Comparison of ENCODE assay signal across 13 cellular contexts in genomic region chr22:31039393-31039792, GRCh38. TPM values are rescaled to one million over a fixed set of nuclear protein-coding genes. Genes with fewer than 3 reads are reported as not detected.
A peak's percentile ranks its signal among the peaks of the same experiment; 100 is the strongest.
DNase-seq lines count a peak whose midpoint lies in the region; ATAC-seq and TF ChIP-seq lines count a peak whose summit lies in the region.
"Had no signal": no experiment of that assay in that cellular context is flagged by ENCODE, and none has a peak within 500 bp of the region (broad histone marks: within the 10 kb centered on the region; RNA-seq: fewer than 3 reads in every experiment).

No MANE protein-coding gene starts in this region.

- H3K36me3 ChIP-seq in mesenchymal stem cell (ENCODE audit: control insufficient read depth in 1 of 2, insufficient read depth in 2 of 2, low read depth in 1 of 2, low read length in 2 of 2) (no peaks in the 10 kb centered on the region), subcutaneous abdominal adipose tissue (ENCODE audit: control insufficient read depth in 5 of 5, insufficient read depth in 5 of 5, low read length in 5 of 5) (no peaks in the 10 kb centered on the region)

- no peak for ATAC-seq in CD4-positive, alpha-beta T cell (ENCODE audit: poor library complexity)
- no peak for ATAC-seq in HG02884 (IDR thresholded peaks at IDR 0.05; ENCODE audit: unreplicated experiment)
- ATAC-seq in GM21825 (IDR thresholded peaks at IDR 0.05; ENCODE audit: unreplicated experiment): no peak
- ATAC-seq: natural killer cell; stimulated activated naive CD8-positive, alpha-beta T cell treated with anti-CD3 and anti-CD28 coated beads, Interleukin-15, amount 100 ng/mL, for 72 hours had no signal

- H2BK12ac ChIP-seq in mesenchymal stem cell (ENCODE audit: low read length in 2 of 2): peak overlapping the region; percentile 89 to 92

- peak overlapping the region; percentile 81 for H2AFZ ChIP-seq in mesenchymal stem cell (ENCODE audit: low read depth, low read length)

- no peaks in the 10 kb centered on the region for H3K36me3 Mint-ChIP-seq in CD4-positive, alpha-beta T cell (ENCODE audit: low read depth)
- H3K36me3 Mint-ChIP-seq: natural killer cell had no signal

- H3K4ac ChIP-seq in mesenchymal stem cell (ENCODE audit: low read depth in 1 of 2, low read length in 2 of 2): peak overlapping the region in 1 of 2 experiments; percentile 54

- no peak overlapping the region for H2AK5ac ChIP-seq in mesenchymal stem cell (ENCODE audit: low read length, severe bottlenecking)

- no peaks in the 10 kb centered on the region for H3K9me3 Mint-ChIP-seq in CD4-positive, alpha-beta T cell
- H3K9me3 Mint-ChIP-seq: natural killer cell; stimulated activated naive CD8-positive, alpha-beta T cell treated with anti-CD3 and anti-CD28 coated beads, Interleukin-15, amount 100 ng/mL, for 72 hours had no signal

- no peak overlapping the region for H2BK5ac ChIP-seq in mesenchymal stem cell (ENCODE audit: low read depth, low read length, poor library complexity, severe bottlenecking)

- no peaks in the 10 kb centered on the region for H3K79me1 ChIP-seq in mesenchymal stem cell (replicated peaks; ENCODE audit: low read length, poor library complexity, severe bottlenecking)

- H3K14ac ChIP-seq in mesenchymal stem cell (ENCODE audit: low read length in 2 of 2): no peak overlapping the region

- H3K9ac ChIP-seq in mesenchymal stem cell (ENCODE audit: low read length): peak overlapping the region; percentile 70
- H3K9ac ChIP-seq in subcutaneous abdominal adipose tissue (ENCODE audit: low read length in 5 of 5): peak overlapping the region in 1 of 5 donors; percentile 6

- WGBS in mesenchymal stem cell: 12% methylated on average over 8 of the region's 9 CpGs

- H3K4me3 ChIP-seq in mesenchymal stem cell (ENCODE audit: insufficient read depth in 1 of 2, low read depth in 1 of 2, low read length in 2 of 2) (no peak overlapping the region), subcutaneous abdominal adipose tissue (ENCODE audit: low read depth in 1 of 5, low read length in 5 of 5) (no peak overlapping the region)

- H2BK120ac ChIP-seq in mesenchymal stem cell (ENCODE audit: low read depth, low read length): no peak overlapping the region

- no peak overlapping the region for H3K27ac Mint-ChIP-seq in CD4-positive, alpha-beta T cell
- H3K27ac Mint-ChIP-seq: natural killer cell; stimulated activated naive CD8-positive, alpha-beta T cell treated with anti-CD3 and anti-CD28 coated beads, Interleukin-15, amount 100 ng/mL, for 72 hours had no signal

- H3K4me3 Mint-ChIP-seq in CD4-positive, alpha-beta T cell: no peak overlapping the region
- H3K4me3 Mint-ChIP-seq: natural killer cell; stimulated activated naive CD8-positive, alpha-beta T cell treated with anti-CD3 and anti-CD28 coated beads, Interleukin-15, amount 100 ng/mL, for 72 hours had no signal

- H3K4me1 ChIP-seq in mesenchymal stem cell (ENCODE audit: control insufficient read depth, insufficient read depth, low read depth, low read length) (no peaks in the 10 kb centered on the region), subcutaneous abdominal adipose tissue (ENCODE audit: control insufficient read depth in 5 of 5, insufficient read depth in 5 of 5, low read length in 5 of 5) (peaks cover 4 to 41% (median 22%) of the 10 kb centered on the region in 5 donors)

- peaks cover 5% of the 10 kb centered on the region for H3K27me3 Mint-ChIP-seq in CD4-positive, alpha-beta T cell
- H3K27me3 Mint-ChIP-seq: stimulated activated naive CD8-positive, alpha-beta T cell treated with anti-CD3 and anti-CD28 coated beads, Interleukin-15, amount 100 ng/mL, for 72 hours had no signal

- POLR2A ChIA-PET in CD4-positive, alpha-beta T cell (lab: Charles Lee): no interaction called here

- no peak overlapping the region for H4K8ac ChIP-seq in mesenchymal stem cell (ENCODE audit: low read length)

- H4K91ac ChIP-seq in mesenchymal stem cell (ENCODE audit: low read length): peak overlapping the region; percentile 73

- H3K27me3 ChIP-seq in mesenchymal stem cell (ENCODE audit: control insufficient read depth in 1 of 2, insufficient read depth in 1 of 2, low read length in 2 of 2) (peaks cover 0 to 9% of the 10 kb centered on the region in 2 experiments), subcutaneous abdominal adipose tissue (ENCODE audit: control insufficient read depth in 5 of 5, insufficient read depth in 4 of 5, low read length in 5 of 5) (no peaks in the 10 kb centered on the region)
- peaks cover 3% of the 10 kb centered on the region for H3K27me3 ChIP-seq in CD4-positive, alpha-beta T cell (ENCODE audit: control insufficient read depth, insufficient read depth, low read length)

- H3K4me1 Mint-ChIP-seq in CD4-positive, alpha-beta T cell (ENCODE audit: low read depth): no peaks in the 10 kb centered on the region
- H3K4me1 Mint-ChIP-seq: natural killer cell; stimulated activated naive CD8-positive, alpha-beta T cell treated with anti-CD3 and anti-CD28 coated beads, Interleukin-15, amount 100 ng/mL, for 72 hours had no signal

- peak overlapping the region; percentile 92 for H2BK15ac ChIP-seq in mesenchymal stem cell (ENCODE audit: low read depth, poor library complexity, severe bottlenecking)

- CTCF ChIA-PET in CD4-positive, alpha-beta T cell (lab: Charles Lee): no interaction called here

- H3K27ac ChIP-seq in mesenchymal stem cell (ENCODE audit: low read length, poor library complexity, severe bottlenecking) (no peak overlapping the region), subcutaneous abdominal adipose tissue (ENCODE audit: low read depth, low read length) (peak overlapping the region; percentile 37)
- H3K27ac ChIP-seq in CD4-positive, alpha-beta T cell (ENCODE audit: low read depth, low read length): no peak overlapping the region

- no peak overlapping the region for H3K4me2 ChIP-seq in mesenchymal stem cell (ENCODE audit: low read length, poor library complexity, severe bottlenecking)

- peaks cover 2% of the 10 kb centered on the region for H3K9me3 ChIP-seq in mesenchymal stem cell (ENCODE audit: control insufficient read depth, low read length)
- H3K9me3 ChIP-seq in subcutaneous abdominal adipose tissue (ENCODE audit: control insufficient read depth in 5 of 5, low read length in 5 of 5): peaks cover 0 to 4% (median 2%) of the 10 kb centered on the region in 5 donors
- no peaks in the 10 kb centered on the region for H3K9me3 ChIP-seq in CD4-positive, alpha-beta T cell (ENCODE audit: control insufficient read depth, low read length)

- H3K18ac ChIP-seq in mesenchymal stem cell (ENCODE audit: low read depth in 1 of 2, low read length in 2 of 2): peak overlapping the region; percentile 46 to 92

- peak; percentile 77 for DNase-seq in HCEC 1CT
- peak; percentile 86 for DNase-seq in fibroblast of peridontal ligament (ENCODE audit: extremely low read depth)
- peak; percentile 84 for DNase-seq in mesenchymal stem cell
- DNase-seq in CD4-positive, alpha-beta T cell: no peak
- no peak for DNase-seq in H4 (ENCODE audit: low spot score)
- DNase-seq: natural killer cell; NCI-H510A; SHP77; stimulated activated CD4-positive, alpha-beta T cell treated with anti-CD3 and anti-CD28 coated beads, Interleukin-2, amount 100 ng/mL, for 48 hours; stimulated activated naive CD8-positive, alpha-beta T cell treated with anti-CD3 and anti-CD28 coated beads, Interleukin-15, amount 100 ng/mL, for 72 hours had no signal

- no peak overlapping the region for H3K23ac ChIP-seq in mesenchymal stem cell (ENCODE audit: low read length in 2 of 2)

- intact Hi-C loops in CD4-positive, alpha-beta T cell (cut with DNase I, micrococcal nuclease): no loop called here

- no peak for TF ChIP-seq CTCF in CD4-positive, alpha-beta T cell (IDR thresholded peaks at IDR 0.05)

RNA-seq across cellular contexts. Expression of gene SMTN, which starts 41.7 kb away (rescaled TPM):
- polyA plus RNA-seq in mesenchymal stem cell (2013, experiment 1 of 2): 71.2 TPM
- 67.2 TPM for polyA plus RNA-seq in mesenchymal stem cell (2013, experiment 2 of 2)
- 1 to 10 TPM; 2.9 TPM for total RNA-seq in CD4-positive, alpha-beta T cell
- 13.9 and 20.9 TPM in 2 replicates for total RNA-seq in H4 (2014; rRNA removed; shearing (Covaris generic))

Comparison
In these comparisons a context has a peak if more than half of its experiments do, and no peak if none do; other contexts are left out.
1. DNase-seq: peak in HCEC 1CT (single experiment), fibroblast of peridontal ligament (single experiment) and mesenchymal stem cell (single experiment); none in CD4-positive, alpha-beta T cell (0 of 10) and H4 (single experiment).